In genomic region chr1:39408641-39409054, GRCh38 we compare ENCODE assay signal across 8 cellular contexts.
DNase-seq lines count a peak whose midpoint lies in the region; ATAC-seq and TF ChIP-seq lines count a peak whose summit lies in the region.

No MANE protein-coding gene starts in this region.

- peak; percentile 95 for DNase-seq in GM04504 (ENCODE audit: low read depth)
- peak; percentile 96 for DNase-seq in NCI-H1105 (lab: John Stamatoyannopoulos, UW)
- DNase-seq in SKM-1 treated with dmso at 0.1 percent for 144 hours (lab: John Stamatoyannopoulos, UW; ENCODE audit: unreplicated experiment) = peak; percentile 58
- peak; percentile 86 for DNase-seq in activated naive CD8-positive, alpha-beta T cell treated with anti-CD3 and anti-CD28 coated beads, Interleukin-2, amount 10 ng/mL, durations not matched to agents 7 days and 5 days
- peak; percentile 98 for DNase-seq in Right ventricle myocardium superior
- DNase-seq in ovary = peak; percentile 95 to 96 (median 96)
- DNase-seq in thyroid gland = peak; percentile 97 to 98

- TF ChIP-seq POLR2A in ovary (IDR thresholded peaks at IDR 0.05) (no peak), thyroid gland (IDR thresholded peaks at IDR 0.05) (peak in 1 of 2 donors; percentile 57)

- H3K27ac ChIP-seq in ovary (peak overlapping the region; percentile 85), thyroid gland (peak overlapping the region; percentile 89 to 95 (median 94))

- H3K27ac Mint-ChIP-seq in activated naive CD8-positive, alpha-beta T cell treated with anti-CD3 and anti-CD28 coated beads, Interleukin-2, amount 10 ng/mL, durations not matched to agents 7 days and 5 days = no peak overlapping the region

- H3K27me3 Mint-ChIP-seq in activated naive CD8-positive, alpha-beta T cell treated with anti-CD3 and anti-CD28 coated beads, Interleukin-2, amount 10 ng/mL, durations not matched to agents 7 days and 5 days = no peaks in the 10 kb centered on the region

- H3K36me3 Mint-ChIP-seq in activated naive CD8-positive, alpha-beta T cell treated with anti-CD3 and anti-CD28 coated beads, Interleukin-2, amount 10 ng/mL, durations not matched to agents 7 days and 5 days = peaks cover 9% of the 10 kb centered on the region

- TF ChIP-seq EP300 in ovary (IDR thresholded peaks at IDR 0.05) = no peak

- H3K4me1 ChIP-seq in ovary (ENCODE audit: insufficient read depth) (peaks cover 25% of the 10 kb centered on the region), thyroid gland (peaks cover 67 to 74% of the 10 kb centered on the region in 2 donors)

- ATAC-seq in HG02623 (IDR thresholded peaks at IDR 0.05; ENCODE audit: unreplicated experiment) (peak; percentile 69), Right ventricle myocardium superior (ENCODE audit: poor library complexity) (peak; percentile 92)
- peak; percentile 87 for ATAC-seq in activated naive CD8-positive, alpha-beta T cell treated with anti-CD3 and anti-CD28 coated beads, Interleukin-2, amount 10 ng/mL, durations not matched to agents 7 days and 5 days (ENCODE audit: low read depth)

- intact Hi-C loops in Right ventricle myocardium superior (cut with DNase I) = no loop called here
- intact Hi-C loops in ovary (cut with DNase I) = no loop called here
- intact Hi-C loops in thyroid gland (cut with DNase I) = no loop called here

- H3K36me3 ChIP-seq in ovary (no peaks in the 10 kb centered on the region), thyroid gland (no peaks in the 10 kb centered on the region)

- H3K4me3 ChIP-seq in ovary (peak overlapping the region; percentile 80), thyroid gland (replicated peaks in 1 of 3) (peak overlapping the region; percentile 32 to 68 (median 64))

- WGBS in ovary, 3 donors = 0 to 1% (median 1%) methylated on average over 3 to 52 of the region's 53 CpGs
- WGBS in thyroid gland, 2 donors = 0% methylated on average over 16 of the region's 53 CpGs; no CpG with 5 or more reads in 1 of the 2 donors

- H3K9me3 ChIP-seq in ovary = no peaks in the 10 kb centered on the region
- no peaks in the 10 kb centered on the region for H3K9me3 ChIP-seq in thyroid gland

- TF ChIP-seq CTCF in ovary (IDR thresholded peaks at IDR 0.05) (no peak), thyroid gland (IDR thresholded peaks at IDR 0.05) (no peak)

- H3K9me3 Mint-ChIP-seq in activated naive CD8-positive, alpha-beta T cell treated with anti-CD3 and anti-CD28 coated beads, Interleukin-2, amount 10 ng/mL, durations not matched to agents 7 days and 5 days = no peaks in the 10 kb centered on the region

- H3K27me3 ChIP-seq in ovary = no peaks in the 10 kb centered on the region
- H3K27me3 ChIP-seq in thyroid gland = no peaks in the 10 kb centered on the region

- POLR2A ChIA-PET in activated naive CD8-positive, alpha-beta T cell treated with anti-CD3 and anti-CD28 coated beads, Interleukin-2, amount 10 ng/mL, durations not matched to agents 7 days and 5 days (lab: Charles Lee) = no interaction called here

- peaks cover 29% of the 10 kb centered on the region for H3K4me1 Mint-ChIP-seq in activated naive CD8-positive, alpha-beta T cell treated with anti-CD3 and anti-CD28 coated beads, Interleukin-2, amount 10 ng/mL, durations not matched to agents 7 days and 5 days

- peak overlapping the region; percentile 90 for H3K4me3 Mint-ChIP-seq in activated naive CD8-positive, alpha-beta T cell treated with anti-CD3 and anti-CD28 coated beads, Interleukin-2, amount 10 ng/mL, durations not matched to agents 7 days and 5 days

Comparison
In these comparisons a context has a peak if more than half of its experiments do, and no peak if none do; other contexts are left out.
1. Peak in every context shown above with its lines: DNase-seq, ATAC-seq, H3K4me3 ChIP-seq and H3K27ac ChIP-seq.